In the genomic region with DNA sequence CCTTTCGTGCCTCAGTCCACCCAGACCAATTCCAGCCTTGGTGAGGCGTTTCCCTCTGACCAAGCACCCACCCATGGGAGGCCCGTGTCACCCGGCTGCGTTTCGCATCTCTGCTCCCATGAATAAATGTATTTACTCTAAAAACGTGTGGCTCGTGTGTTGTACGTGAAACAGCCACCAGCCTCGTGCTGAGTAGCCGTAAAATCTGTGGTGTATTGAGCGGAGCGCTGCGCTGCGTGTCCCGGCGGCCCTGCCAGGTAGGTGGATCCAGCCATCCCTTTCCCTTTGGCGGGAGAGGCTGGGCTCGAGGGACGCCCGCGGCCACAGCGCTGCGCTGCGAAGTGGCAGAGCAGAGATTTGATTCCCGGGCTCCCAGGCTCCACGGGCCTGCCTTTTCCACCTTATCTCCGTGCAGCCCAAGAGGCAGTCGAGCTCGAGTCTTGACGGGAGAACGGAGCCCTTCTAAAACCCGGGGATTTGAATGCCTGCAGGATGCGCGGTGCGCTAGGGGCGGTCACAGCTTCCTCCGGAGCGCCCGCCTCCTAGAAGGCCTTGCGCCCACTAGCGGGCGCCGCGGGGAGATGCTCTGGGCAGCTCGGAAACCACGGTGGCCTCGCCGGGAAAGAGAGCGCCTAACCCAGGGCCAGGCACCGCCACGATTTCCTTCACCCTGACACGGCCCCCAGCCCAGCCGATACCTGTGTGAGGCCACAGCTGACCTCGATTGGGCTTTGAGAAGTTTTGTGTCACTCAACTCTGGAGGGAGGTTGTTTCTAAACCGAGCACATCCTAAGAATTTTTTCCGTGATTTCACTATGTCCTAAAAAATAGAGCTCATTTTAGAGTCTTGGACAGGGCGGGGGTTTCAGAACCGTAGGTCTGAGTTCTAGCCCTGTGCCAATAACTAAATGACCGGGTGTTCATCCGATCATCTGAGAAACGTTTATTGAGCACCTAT, we compare ENCODE assay signal across 8 cellular contexts. TPM values are rescaled to one million over a fixed set of nuclear protein-coding genes. Genes with fewer than 3 reads are reported as not detected.
DNase-seq lines count a peak whose midpoint lies in the region; ATAC-seq and TF ChIP-seq lines count a peak whose summit lies in the region.

No MANE protein-coding gene starts in this region.

- intact Hi-C loops in CD14-positive monocyte (cut with micrococcal nuclease) (no loop called here), mucosa of descending colon (cut with DNase I, micrococcal nuclease) (no loop called here)

- peaks cover 32% of the 10 kb centered on the region for H3K4me1 ChIP-seq in mucosa of descending colon (ENCODE audit: low read depth)

- peaks cover 22 to 41% (median 34%) of the 10 kb centered on the region in 3 donors for H3K27me3 Mint-ChIP-seq in CD14-positive monocyte (ENCODE audit: low read depth in 3 of 3)

- TF ChIP-seq CTCF in CD14-positive monocyte (IDR thresholded peaks at IDR 0.05), result peak; percentile 94
- TF ChIP-seq CTCF in mucosa of descending colon (IDR thresholded peaks at IDR 0.05), result peak; percentile 93

- peaks cover 0 to 2% (median 0%) of the 10 kb centered on the region in 7 donors for H3K9me3 Mint-ChIP-seq in CD14-positive monocyte

- peak; percentile 48 for ATAC-seq in GM19324 (IDR thresholded peaks at IDR 0.05; ENCODE audit: low FRiP score, unreplicated experiment)
- peak; percentile 54 for ATAC-seq in HG03558 (IDR thresholded peaks at IDR 0.05; ENCODE audit: extremely low read depth, unreplicated experiment)
- ATAC-seq in mucosa of descending colon, result peak; percentile 75

- peak overlapping the region; percentile 85 to 94 for H3K4me3 Mint-ChIP-seq in CD14-positive monocyte

- H3K36me3 Mint-ChIP-seq in CD14-positive monocyte, result no peaks in the 10 kb centered on the region

- H3K4me3 ChIP-seq in mucosa of descending colon, result peak overlapping the region; percentile 10

- DNase-seq in CD14-positive monocyte (ENCODE audit: low spot score) (peak; percentile 67), NOMO-1 treated with dmso at 0.1 percent for 144 hours (lab: John Stamatoyannopoulos, UW; ENCODE audit: unreplicated experiment) (peak; percentile 67), epidermal melanocyte (ENCODE audit: insufficient read length, low spot score) (peak; percentile 23), mucosa of descending colon (peak; percentile 88 to 90 (median 89))
- DNase-seq in activated CD8-positive, alpha-beta memory T cell treated with anti-CD3 and anti-CD28 coated beads, Interleukin-2, amount 50 U/mL, for 24 hours (ENCODE audit: extremely low read depth), result peak; percentile 31
- peak; percentile 49 to 61 for DNase-seq in stimulated activated CD8-positive, alpha-beta memory T cell treated with anti-CD3 and anti-CD28 coated beads, Interleukin-4, amount 100 ng/mL, for 1 hour (ENCODE audit: low read depth in 2 of 2, low spot score in 1 of 2)

- peaks cover 21% of the 10 kb centered on the region for H3K4me1 Mint-ChIP-seq in CD14-positive monocyte

- no peaks in the 10 kb centered on the region for H3K36me3 ChIP-seq in mucosa of descending colon (ENCODE audit: low read depth)

- H3K9me3 ChIP-seq in mucosa of descending colon, result no peaks in the 10 kb centered on the region

- peak overlapping the region in 1 of 7 donors; percentile 31 for H3K27ac Mint-ChIP-seq in CD14-positive monocyte

RNA-seq across cellular contexts. Expression of a gene that starts 3.9 kb away (rescaled TPM):
- 10 to 100 TPM; 37.7 to 53.9 TPM for polyA plus RNA-seq in CD14-positive monocyte
- total RNA-seq in mucosa of descending colon, result 10 to 100 TPM; 68.1 to 90.4 (median 76.6) TPM

RNA-seq across cellular contexts. Expression of a gene that starts 15.4 kb away (rescaled TPM):
- not detected for polyA plus RNA-seq in CD14-positive monocyte
- 10 to 100 TPM; 13.7 to 67.6 (median 32.6) TPM for total RNA-seq in mucosa of descending colon

RNA-seq across cellular contexts. Expression of a gene that starts 56.9 kb away (rescaled TPM):
- not detected for polyA plus RNA-seq in CD14-positive monocyte
- total RNA-seq in mucosa of descending colon, result not detected

Comparison
In these comparisons a context has a peak if more than half of its experiments do, and no peak if none do; other contexts are left out.
1. Peak in every context shown above with its lines: DNase-seq, ATAC-seq and H3K4me3 ChIP-seq.
2. DNase-seq: peak in every context shown above with its lines; median percentile 89 in mucosa of descending colon; 67 in CD14-positive monocyte; 67 in NOMO-1 treated with dmso at 0.1 percent for 144 hours; 55 in stimulated activated CD8-positive, alpha-beta memory T cell treated with anti-CD3 and anti-CD28 coated beads, Interleukin-4, amount 100 ng/mL, for 1 hour; 31 in activated CD8-positive, alpha-beta memory T cell treated with anti-CD3 and anti-CD28 coated beads, Interleukin-2, amount 50 U/mL, for 24 hours; 23 in epidermal melanocyte.